Comparison of ENCODE assay signal across 8 cellular contexts in the genomic region with DNA sequence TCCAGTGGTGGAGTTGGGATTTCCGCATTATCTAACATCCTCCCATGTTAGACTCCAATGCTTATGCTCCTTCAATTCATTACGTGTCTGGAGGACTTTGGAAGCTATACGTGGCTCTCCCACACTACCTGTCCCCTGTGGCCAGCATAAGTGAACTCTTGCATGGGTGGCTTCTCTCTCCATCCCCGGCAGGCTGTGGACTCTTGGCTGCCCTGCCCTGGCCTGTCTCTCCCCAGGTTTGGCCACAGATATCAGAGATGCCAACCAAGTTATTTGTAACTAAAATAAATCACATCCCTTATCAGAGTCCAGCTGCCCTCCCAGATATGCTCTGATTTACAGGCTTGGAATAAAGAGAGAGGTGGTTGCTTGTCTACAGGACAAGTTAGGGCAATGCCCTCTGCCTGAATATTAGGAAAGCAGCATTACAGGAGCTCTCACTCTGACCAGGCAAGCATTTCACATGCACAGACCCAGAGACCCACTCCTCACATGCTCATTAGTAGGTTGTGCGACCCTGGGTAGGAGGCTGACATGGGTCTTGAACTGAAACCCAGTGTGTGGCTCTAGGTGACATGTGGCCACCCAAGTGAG. TPM values are rescaled to one million over a fixed set of nuclear protein-coding genes. Genes with fewer than 3 reads are reported as not detected.
DNase-seq lines count a peak whose midpoint lies in the region; ATAC-seq and TF ChIP-seq lines count a peak whose summit lies in the region.

No MANE protein-coding gene starts in this region.

- H3K9me3 Mint-ChIP-seq in naive B cell = no peaks in the 10 kb centered on the region
- no peaks in the 10 kb centered on the region for H3K9me3 Mint-ChIP-seq in mesothelial cell of epicardium

- in situ Hi-C loops in astrocyte of the cerebellum (cut with HindIII; ENCODE audit: low sequenced_read_pairs) = no loop called here

- H3K4me3 Mint-ChIP-seq in naive B cell (peak overlapping the region; percentile 71 to 90 (median 81)), mesothelial cell of epicardium (no peak overlapping the region)

- ATAC-seq in HG03558 (IDR thresholded peaks at IDR 0.05; ENCODE audit: extremely low read depth, unreplicated experiment) (peak; percentile 1), naive B cell (ENCODE audit: low read depth in 2 of 2) (no peak), GM18519 (IDR thresholded peaks at IDR 0.05; ENCODE audit: low FRiP score, unreplicated experiment) (no peak)

- no peak for TF ChIP-seq CTCF in AG09309 (IDR thresholded peaks at IDR 0.05; ENCODE audit: control insufficient read depth, insufficient read depth, low read depth, low read length, missing control alignments)
- no peak for TF ChIP-seq CTCF in astrocyte of the cerebellum (IDR thresholded peaks at IDR 0.05; ENCODE audit: low read depth, low read length, missing control alignments)
- TF ChIP-seq CTCF in mesothelial cell of epicardium (IDR thresholded peaks at IDR 0.05; ENCODE audit: unreplicated experiment) = no peak

- H3K27ac Mint-ChIP-seq in naive B cell (peak overlapping the region; percentile 89 to 99 (median 97)), mesothelial cell of epicardium (no peak overlapping the region)

- H3K27me3 Mint-ChIP-seq in naive B cell (no peaks in the 10 kb centered on the region), mesothelial cell of epicardium (ENCODE audit: low read depth) (peaks cover 77% of the 10 kb centered on the region)

- H3K4me3 ChIP-seq in AG09309 (ENCODE audit: control insufficient read depth, low read depth, low read length) (peak overlapping the region; percentile 86), astrocyte of the cerebellum (ENCODE audit: low read depth, low read length) (peak overlapping the region; percentile 96)

- DNase-seq in AG09309 (ENCODE audit: low read depth) (no peak), astrocyte of the cerebellum (ENCODE audit: low read depth) (no peak), naive B cell (no peak), DMS79 (lab: John Stamatoyannopoulos, UW) (no peak), ureter (ENCODE audit: low spot score) (no peak), mesothelial cell of epicardium (ENCODE audit: low spot score in 2 of 2, unreplicated experiment in 2 of 2) (no peak)

- H3K4me1 Mint-ChIP-seq in naive B cell = peaks cover 63 to 87% (median 79%) of the 10 kb centered on the region in 3 donors
- peaks cover 8% of the 10 kb centered on the region for H3K4me1 Mint-ChIP-seq in mesothelial cell of epicardium

- H3K36me3 Mint-ChIP-seq in naive B cell = peaks cover 3 to 13% of the 10 kb centered on the region in 2 donors
- no peaks in the 10 kb centered on the region for H3K36me3 Mint-ChIP-seq in mesothelial cell of epicardium

RNA-seq across cellular contexts. Expression of gene CD44, which starts 4.6 kb away (rescaled TPM):
- 100 to 1,000 TPM; 156 to 277 (median 187) TPM for polyA plus RNA-seq in naive B cell (ENCODE audit: low read depth in 6 of 6)
- 348 TPM for total RNA-seq in ureter
- 1.7 to 2.9 TPM (median 1.9 TPM) in 3 replicates for total RNA-seq in mesothelial cell of epicardium

Comparison
In these comparisons a context has a peak if more than half of its experiments do, and no peak if none do; other contexts are left out.
1. RNA of gene CD44, which starts 4.6 kb away (total RNA-seq): 348 TPM in ureter (single experiment); 1.7 to 2.9 TPM in mesothelial cell of epicardium; every median in the first group is over 10 times any median in the second.